ENCODE assay signal across 8 cellular contexts in the genomic region with DNA sequence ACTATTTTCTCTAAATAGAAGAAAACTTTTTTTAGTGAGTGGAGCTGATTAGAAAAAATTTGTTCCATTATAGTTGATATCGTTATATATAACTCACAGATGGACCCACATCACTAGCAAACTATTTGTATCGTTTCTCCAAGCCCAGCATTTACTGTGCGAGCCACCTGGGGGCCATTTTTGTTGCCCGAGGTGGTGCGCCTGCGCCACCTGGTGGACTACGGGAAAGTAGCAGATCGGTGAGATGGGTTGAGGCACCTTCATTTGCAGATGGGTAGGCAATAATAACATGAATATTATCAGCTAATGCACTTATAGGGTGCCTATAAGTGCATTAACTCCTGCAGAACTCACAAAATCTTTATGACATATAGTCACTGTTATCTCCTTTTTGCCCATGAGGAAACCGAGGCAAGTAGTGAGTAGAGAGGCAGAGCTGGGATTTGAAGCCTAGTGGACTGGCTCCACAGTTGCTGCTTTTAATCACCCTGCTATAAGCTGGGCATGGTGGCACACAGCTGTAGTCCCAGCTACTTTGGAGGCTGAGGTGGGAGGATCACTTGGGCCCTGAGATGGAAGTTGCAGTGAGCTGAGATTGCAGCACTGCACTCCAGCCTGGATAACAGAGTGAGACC. TPM values are rescaled to one million over a fixed set of nuclear protein-coding genes. Genes with fewer than 3 reads are reported as not detected.
DNase-seq lines count a peak whose midpoint lies in the region; ATAC-seq and TF ChIP-seq lines count a peak whose summit lies in the region.

No MANE protein-coding gene starts in this region.

- no peak overlapping the region for H3K4me3 Mint-ChIP-seq in Caco-2 (ENCODE audit: unreplicated experiment)

- H3K36me3 ChIP-seq in Caco-2 (ENCODE audit: control insufficient read depth, insufficient read depth, low read length): no peaks in the 10 kb centered on the region
- H3K36me3 ChIP-seq in fibroblast of lung (ENCODE audit: control insufficient read depth, insufficient read depth, low read length): no peaks in the 10 kb centered on the region
- H3K36me3 ChIP-seq in parathyroid adenoma (ENCODE audit: control insufficient read depth, insufficient read depth, low read length): no peaks in the 10 kb centered on the region

- no peaks in the 10 kb centered on the region for H3K79me2 ChIP-seq in fibroblast of lung (ENCODE audit: control insufficient read depth, insufficient read depth, low read length)
- H3K79me2 ChIP-seq in parathyroid adenoma: no peaks in the 10 kb centered on the region

- CTCF ChIA-PET in Caco-2 (lab: Charles Lee): no interaction called here

- H3K27me3 ChIP-seq in Caco-2 (replicated peaks; ENCODE audit: control insufficient read depth, insufficient read depth, low read length): no peaks in the 10 kb centered on the region
- H3K27me3 ChIP-seq in fibroblast of lung (ENCODE audit: control insufficient read depth, insufficient read depth, low read length): peaks cover 4% of the 10 kb centered on the region
- H3K27me3 ChIP-seq in parathyroid adenoma (ENCODE audit: control insufficient read depth, insufficient read depth, low read length): no peaks in the 10 kb centered on the region

- H3K36me3 Mint-ChIP-seq in Caco-2 (ENCODE audit: insufficient read depth, unreplicated experiment): no peaks in the 10 kb centered on the region

- DNase-seq in Caco-2: peak; percentile 50 to 62
- DNase-seq in HCEC 1CT: peak; percentile 34
- DNase-seq in OCI-M1 (lab: John Stamatoyannopoulos, UW): peak; percentile 85
- peak; percentile 70 for DNase-seq in activated T-cell treated with anti-CD3 and anti-CD28 coated beads for 4 hours
- peak; percentile 42 to 50 for DNase-seq in fibroblast of lung (ENCODE audit: low read depth in 2 of 2)
- DNase-seq in OCI-M2 (lab: John Stamatoyannopoulos, UW; ENCODE audit: unreplicated experiment): no peak

- H3K27ac ChIP-seq in fibroblast of lung (ENCODE audit: insufficient read depth, low read length): no peak overlapping the region
- no peak overlapping the region for H3K27ac ChIP-seq in parathyroid adenoma

- ATAC-seq in GM21528 (IDR thresholded peaks at IDR 0.05; ENCODE audit: low FRiP score, unreplicated experiment): no peak

- H3K9ac ChIP-seq in fibroblast of lung (ENCODE audit: insufficient read depth, low read length): no peak overlapping the region
- no peak overlapping the region for H3K9ac ChIP-seq in parathyroid adenoma

- H3K4me3 ChIP-seq in Caco-2 (ENCODE audit: low read depth, low read length) (no peak overlapping the region), fibroblast of lung (replicated peaks in 1 of 4; ENCODE audit: control extremely low read depth in 1 of 4, insufficient read depth in 1 of 4, low read depth in 3 of 4, low read length in 4 of 4) (no peak overlapping the region), parathyroid adenoma (ENCODE audit: low read depth, low read length) (no peak overlapping the region)

- H3K4me2 ChIP-seq in fibroblast of lung (ENCODE audit: extremely low read depth, insufficient read depth, low read length): no peak overlapping the region
- H3K4me2 ChIP-seq in parathyroid adenoma (ENCODE audit: low read length): no peak overlapping the region

- H3K9me3 Mint-ChIP-seq in Caco-2 (ENCODE audit: unreplicated experiment): no peaks in the 10 kb centered on the region

- no peak overlapping the region for H3K27ac Mint-ChIP-seq in Caco-2 (ENCODE audit: unreplicated experiment)

- H4K20me1 ChIP-seq in fibroblast of lung (ENCODE audit: control insufficient read depth, extremely low read depth, insufficient read depth, low read length): no peaks in the 10 kb centered on the region

- H3K27me3 Mint-ChIP-seq in Caco-2 (ENCODE audit: insufficient read depth, unreplicated experiment): no peaks in the 10 kb centered on the region

- POLR2A ChIA-PET in Caco-2 (lab: Charles Lee): interaction anchor here (0.6 kb wide), 1 partner anchor 776 kb away, joined by 3 read pairs; no protein-coding TSS in a partner anchor

- no TSS peak for BruUV-seq in Caco-2 (replicated peaks; lab: Mats Ljungman, UMichigan)

- intact Hi-C loops in Caco-2 (cut with micrococcal nuclease; ENCODE audit: unreplicated experiment): loop anchor here (5.0 kb wide), 1 partner anchor 164 kb away; no protein-coding TSS in a partner anchor

- peaks cover 10% of the 10 kb centered on the region for H3K4me1 Mint-ChIP-seq in Caco-2 (ENCODE audit: low read depth, unreplicated experiment)

- TF ChIP-seq CTCF in Caco-2 (IDR thresholded peaks at IDR 0.05; ENCODE audit: insufficient read depth in 1 of 2, low read depth in 1 of 2, low read length in 1 of 2, severe bottlenecking in 1 of 2, unreplicated experiment in 1 of 2): peak; percentile 64 to 76
- peak; percentile 85 to 95 for TF ChIP-seq CTCF in fibroblast of lung (conservative IDR thresholded peaks at IDR 0.05 in 1 of 2, IDR thresholded peaks at IDR 0.05 in 1 of 2; ENCODE audit: low read depth in 1 of 2, low read length in 2 of 2)
- TF ChIP-seq CTCF in parathyroid adenoma (IDR thresholded peaks at IDR 0.05): peak; percentile 79

- H3K9me3 ChIP-seq in Caco-2: no peaks in the 10 kb centered on the region
- H3K9me3 ChIP-seq in fibroblast of lung (ENCODE audit: control insufficient read depth, insufficient read depth, low read depth, low read length): no peaks in the 10 kb centered on the region
- H3K9me3 ChIP-seq in parathyroid adenoma (ENCODE audit: control insufficient read depth, low read length): no peaks in the 10 kb centered on the region

- H2AFZ ChIP-seq in fibroblast of lung (ENCODE audit: low read length) (no peak overlapping the region), parathyroid adenoma (peak overlapping the region; percentile 39)

- H3K4me1 ChIP-seq in Caco-2: 0 out of 2 replicates have a peak, but pooled peaks cover 5% of the 10 kb centered on the region
- H3K4me1 ChIP-seq in fibroblast of lung (ENCODE audit: control insufficient read depth, extremely low read depth, insufficient read depth, low read length): no peaks in the 10 kb centered on the region
- no peaks in the 10 kb centered on the region for H3K4me1 ChIP-seq in parathyroid adenoma

RNA-seq across cellular contexts. Expression of gene NTN1, which starts 23.2 kb away (rescaled TPM):
- total RNA-seq in Caco-2 (2022): 0.86 and 0.88 TPM in 2 replicates
- 0.51 and 3.1 TPM in 2 replicates for total RNA-seq in fibroblast of lung
- 0.15 and 0.17 TPM in 2 replicates for polyA plus RNA-seq in fibroblast of lung
- 0.23 and 0.28 TPM in 2 replicates for polyA plus RNA-seq in fibroblast of lung (2012)
- polyA minus RNA-seq in fibroblast of lung (ENCODE audit: low replicate concordance): 0.11 and 0.12 TPM in 2 replicates

RNA-seq across cellular contexts. Expression of gene PIK3R5, which starts 32.6 kb away (rescaled TPM):
- not detected in 2 replicates for total RNA-seq in Caco-2 (2022)
- not detected in 2 replicates for total RNA-seq in fibroblast of lung
- 0.15 TPM in 1 of 2 replicates, not detected in the other for polyA plus RNA-seq in fibroblast of lung
- polyA plus RNA-seq in fibroblast of lung (2012): 0.08 TPM in 1 of 2 replicates, not detected in the other
- polyA minus RNA-seq in fibroblast of lung (ENCODE audit: low replicate concordance): 2.8 TPM in 1 of 2 replicates, not detected in the other
